In genomic region chr5:146446861-146447733, GRCh38 we compare ENCODE assay signal across 8 cellular contexts. TPM values are rescaled to one million over a fixed set of nuclear protein-coding genes. Genes with fewer than 3 reads are reported as not detected.
DNase-seq lines count a peak whose midpoint lies in the region; ATAC-seq, FAIRE-seq and TF ChIP-seq lines count a peak whose summit lies in the region.

Gene TCERG1, plus strand, starts transcription at chr5:146447333. Its CDS starts 17 bp downstream, at chr5:146447350.

- H3K4me1 ChIP-seq in H1 (replicated peaks in 1 of 4; ENCODE audit: control insufficient read depth in 3 of 4, insufficient read depth in 4 of 4, low read length in 3 of 4), result peaks cover 3 to 9% (median 4%) of the 10 kb centered on the region in 4 experiments; a peak in 4 of 7 replicates
- H3K4me1 ChIP-seq in mesenchymal stem cell (ENCODE audit: control insufficient read depth, insufficient read depth, low read depth, low read length), result peaks cover 2% of the 10 kb centered on the region

- H3K36me3 ChIP-seq in H1 (ENCODE audit: control insufficient read depth in 2 of 4, insufficient read depth in 4 of 4, low read length in 3 of 4) (no peaks in the 10 kb centered on the region), mesenchymal stem cell (ENCODE audit: control insufficient read depth in 1 of 2, insufficient read depth in 2 of 2, low read depth in 1 of 2, low read length in 2 of 2) (no peaks in the 10 kb centered on the region)

- TF ChIP-seq CTCF in H1 (IDR thresholded peaks at IDR 0.05; ENCODE audit: control extremely low read depth in 1 of 3, insufficient read depth in 1 of 3, low read depth in 1 of 3, low read length in 3 of 3), result peak in 2 of 3 experiments; percentile 58 to 63; a peak in 3 of 4 replicates

- CTCF ChIA-PET in H1 (lab: Charles Lee; ENCODE audit: partially characterized antibody), result interaction anchor here (0.6 to 1.6 kb wide), 9 partner anchors 10 to 178 kb away, joined by 3 to 6 read pairs (median 3); no protein-coding TSS in a partner anchor

- FAIRE-seq in H1 (lab: Jason Lieb, UNC), result peak; percentile 71

- H3K4ac ChIP-seq in H1 (replicated peaks; ENCODE audit: insufficient read length, low read depth, low read length) (peak within 1 kb of the TSS; percentile 71), mesenchymal stem cell (ENCODE audit: low read depth in 1 of 2, low read length in 2 of 2) (peak within 1 kb of the TSS; percentile 83 to 94)

- H3K14ac ChIP-seq in H1 (ENCODE audit: insufficient read length) (no peak within 1 kb of the TSS), mesenchymal stem cell (ENCODE audit: low read length in 2 of 2) (peak within 1 kb of the TSS in 1 of 2 experiments; percentile 62)

- H2BK12ac ChIP-seq in H1 (ENCODE audit: low read depth, low read length) (no peak within 1 kb of the TSS; the same call in 1 of the 2 replicates), mesenchymal stem cell (ENCODE audit: low read length in 2 of 2) (peak within 1 kb of the TSS in 1 of 2 experiments; percentile 29)

- H2AFZ ChIP-seq in H1 (ENCODE audit: low read length) (peak within 1 kb of the TSS; percentile 46; the same call in 1 of the 2 replicates), mesenchymal stem cell (ENCODE audit: low read depth, low read length) (peak within 1 kb of the TSS; percentile 95)

- H3K9ac ChIP-seq in H1 (replicated peaks in 1 of 4; ENCODE audit: extremely low read depth in 1 of 4, low read depth in 3 of 4, low read length in 3 of 4) (peak within 1 kb of the TSS; percentile 96 to 99 (median 98)), mesenchymal stem cell (ENCODE audit: low read length) (peak within 1 kb of the TSS; percentile 98)

- DNase-seq in COLO668 (lab: John Stamatoyannopoulos, UW; ENCODE audit: unreplicated experiment), result peak; percentile 96
- peak; percentile 100 for DNase-seq in HT-29 (ENCODE audit: low spot score)
- peak; percentile 97 to 99 for DNase-seq in NOMO-1 (lab: John Stamatoyannopoulos, UW; ENCODE audit: unreplicated experiment in 2 of 2)
- peak; percentile 93 to 96 for DNase-seq in activated CD8-positive, alpha-beta memory T cell treated with anti-CD3 and anti-CD28 coated beads for 4 hours (ENCODE audit: low read depth in 2 of 2)
- peak; percentile 94 to 99 for DNase-seq in H1 (ENCODE audit: low read depth in 1 of 2, low spot score in 2 of 2)
- DNase-seq in mesenchymal stem cell, result peak; percentile 100
- DNase-seq in stimulated activated CD8-positive, alpha-beta memory T cell treated with anti-CD3 and anti-CD28 coated beads, Interleukin-15, amount 100 ng/mL, for 1 hour (ENCODE audit: low read depth), result peak; percentile 93

- no peak within 1 kb of the TSS; the same call in 1 of the 2 replicates for H2BK15ac ChIP-seq in H1 (ENCODE audit: low read length)
- no peak within 1 kb of the TSS for H2BK15ac ChIP-seq in mesenchymal stem cell (ENCODE audit: low read depth, poor library complexity, severe bottlenecking)

- H3K9me3 ChIP-seq in H1 (ENCODE audit: insufficient read depth in 2 of 2, low read depth in 1 of 2, low read length in 1 of 2) (no peaks in the 10 kb centered on the region), mesenchymal stem cell (ENCODE audit: control insufficient read depth, low read length) (no peaks in the 10 kb centered on the region)

- no peak for TF ChIP-seq RAD21 in H1 (IDR thresholded peaks at IDR 0.05 in 1 of 2, conservative IDR thresholded peaks at IDR 0.05 in 1 of 2; ENCODE audit: low read depth in 2 of 2, low read length in 2 of 2)

- H2AK5ac ChIP-seq in H1 (ENCODE audit: low read depth, low read length) (no peak within 1 kb of the TSS), mesenchymal stem cell (ENCODE audit: low read length, severe bottlenecking) (no peak within 1 kb of the TSS)

- H2BK120ac ChIP-seq in H1 (replicated peaks; ENCODE audit: low read depth, low read length) (no peak within 1 kb of the TSS), mesenchymal stem cell (ENCODE audit: low read depth, low read length) (peak within 1 kb of the TSS; percentile 69)

- H3K23ac ChIP-seq in H1 (ENCODE audit: insufficient read length), result no peak within 1 kb of the TSS
- H3K23ac ChIP-seq in mesenchymal stem cell (ENCODE audit: low read length in 2 of 2), result peak within 1 kb of the TSS in 1 of 2 experiments; percentile 40

- H3K4me2 ChIP-seq in H1 (ENCODE audit: insufficient read depth in 1 of 2, low read depth in 2 of 2, low read length in 2 of 2) (peak within 1 kb of the TSS; percentile 74 to 80), mesenchymal stem cell (ENCODE audit: low read length, poor library complexity, severe bottlenecking) (peak within 1 kb of the TSS; percentile 70)

- peak within 1 kb of the TSS; percentile 74 to 95 (median 93) for H3K4me3 ChIP-seq in H1 (ENCODE audit: extremely low read depth in 1 of 4, insufficient read depth in 2 of 4, low read depth in 3 of 4, low read length in 4 of 4)
- H3K4me3 ChIP-seq in mesenchymal stem cell (ENCODE audit: insufficient read depth in 1 of 2, low read depth in 1 of 2, low read length in 2 of 2), result peak within 1 kb of the TSS; percentile 96 to 98

- H4K20me1 ChIP-seq in H1 (replicated peaks in 1 of 2; ENCODE audit: control insufficient read depth in 1 of 2, insufficient read depth in 2 of 2, low read length in 2 of 2), result peaks cover 6 to 18% of the 10 kb centered on the region in 2 experiments

- POLR2A ChIA-PET in H1 (lab: Charles Lee; ENCODE audit: partially characterized antibody), result interaction anchor here (0.7 to 1.3 kb wide), 7 partner anchors 10 to 282 kb away, joined by 3 to 8 read pairs (median 3); no protein-coding TSS in a partner anchor

- H3K79me1 ChIP-seq in H1 (ENCODE audit: low read depth, low read length) (no peaks in the 10 kb centered on the region), mesenchymal stem cell (replicated peaks; ENCODE audit: low read length, poor library complexity, severe bottlenecking) (no peaks in the 10 kb centered on the region)

- TF ChIP-seq EP300 in H1 (IDR thresholded peaks at IDR 0.05; ENCODE audit: borderline replicate concordance in 1 of 2, low read depth in 2 of 2, low read length in 2 of 2), result no peak

- 1% methylated on average over 67 of the region's 68 CpGs; no CpG with 5 or more reads in 1 of the 2 experiments for WGBS in H1 (ENCODE audit: extremely low coverage in 1 of 2, insufficient coverage in 1 of 2, insufficient read length in 1 of 2, insufficient replicate concordance in 2 of 2, low coverage in 1 of 2, low lambda C conversion rate in 2 of 2, missing lambda C conversion rate in 1 of 2), 2 experiments
- under 1% methylated on average over 63 of the region's 68 CpGs for WGBS in mesenchymal stem cell

- peak within 1 kb of the TSS; percentile 97; the same call in 1 of the 2 replicates for H3K18ac ChIP-seq in H1 (ENCODE audit: extremely low read depth, low read length)
- H3K18ac ChIP-seq in mesenchymal stem cell (ENCODE audit: low read depth in 1 of 2, low read length in 2 of 2), result peak within 1 kb of the TSS; percentile 61 to 93

- H3K23me2 ChIP-seq in H1 (ENCODE audit: low read depth, low read length), result peaks cover 5% of the 10 kb centered on the region; the same call in 1 of the 2 replicates

- H4K91ac ChIP-seq in H1 (replicated peaks; ENCODE audit: insufficient read length, low read length), result peak within 1 kb of the TSS; percentile 90
- peak within 1 kb of the TSS; percentile 63 for H4K91ac ChIP-seq in mesenchymal stem cell (ENCODE audit: low read length)

- ATAC-seq in GM19468 (IDR thresholded peaks at IDR 0.05; ENCODE audit: extremely low read depth, unreplicated experiment), result peak; percentile 98

- TF ChIP-seq POLR2A in H1 (IDR thresholded peaks at IDR 0.05; ENCODE audit: control extremely low read depth in 1 of 2, low read depth in 2 of 2, low read length in 2 of 2), result peak; percentile 94

- peak within 1 kb of the TSS; percentile 97 for H3K27ac ChIP-seq in H1 (ENCODE audit: low read depth, low read length)
- peak within 1 kb of the TSS; percentile 72 for H3K27ac ChIP-seq in mesenchymal stem cell (ENCODE audit: low read length, poor library complexity, severe bottlenecking)

- H4K8ac ChIP-seq in H1 (ENCODE audit: extremely low read depth, insufficient read depth, low read length) (peak within 1 kb of the TSS; percentile 100), mesenchymal stem cell (ENCODE audit: low read length) (peak within 1 kb of the TSS; percentile 90)

- peaks cover 27 to 50% of the 10 kb centered on the region in 2 experiments for H3K79me2 ChIP-seq in H1 (ENCODE audit: control insufficient read depth in 1 of 2, insufficient read depth in 2 of 2, low read length in 2 of 2)

- H4K5ac ChIP-seq in H1 (ENCODE audit: insufficient read length, low read depth, low read length), result peak within 1 kb of the TSS; percentile 98

- H2BK5ac ChIP-seq in H1 (ENCODE audit: low read depth, low read length) (peak within 1 kb of the TSS; percentile 99), mesenchymal stem cell (ENCODE audit: low read depth, low read length, poor library complexity, severe bottlenecking) (peak within 1 kb of the TSS; percentile 90)

- H3K27me3 ChIP-seq in H1 (replicated peaks in 1 of 4; ENCODE audit: control insufficient read depth in 3 of 4, extremely low read depth in 1 of 4, insufficient read depth in 3 of 4, low read length in 3 of 4) (0 out of 7 replicates have a peak, but pooled peaks cover 0 to 2% (median 0%) of the 10 kb centered on the region in 4 experiments), mesenchymal stem cell (ENCODE audit: control insufficient read depth in 1 of 2, insufficient read depth in 1 of 2, low read length in 2 of 2) (no peaks in the 10 kb centered on the region)

- H2BK20ac ChIP-seq in H1 (ENCODE audit: low read length), result no peak within 1 kb of the TSS

- H3K56ac ChIP-seq in H1 (replicated peaks; ENCODE audit: insufficient read length, low read depth, low read length), result peak within 1 kb of the TSS; percentile 92

TF ChIP-seq in H1, 55 proteins besides CTCF, POLR2A, EP300 and RAD21 (continues in another document):
- TF ChIP-seq JUND (IDR thresholded peaks at IDR 0.05; ENCODE audit: low read length) (no peak), CEBPB (IDR thresholded peaks at IDR 0.05; ENCODE audit: low read depth, low read length) (no peak), CREB1 (IDR thresholded peaks at IDR 0.05) (peak; percentile 52; the same call in 1 of the 2 replicates), NRF1 (IDR thresholded peaks at IDR 0.05; ENCODE audit: low read depth, low read length) (no peak), RXRA (IDR thresholded peaks at IDR 0.05; ENCODE audit: insufficient read depth, low read depth, low read length) (no peak), BRCA1 (IDR thresholded peaks at IDR 0.05; ENCODE audit: low read depth, low read length) (peak; percentile 80)

RNA-seq across cellular contexts. Expression of gene TCERG1, which starts in this region (rescaled TPM):
- 51.4 and 58.4 TPM in 2 replicates for total RNA-seq in HT-29 (2014; rRNA removed; shearing (Covaris generic))
- 105 TPM in 2 replicates for total RNA-seq in H1 (2021; fragmentation: NEBNext Ultra II Directional; extraction: Animal tissue kit (Norgen Biotek cat#: 25700))
- 122 and 125 TPM in 2 replicates for polyA plus RNA-seq in H1 (2011; rRNA removed)
- 97.0 TPM for polyA plus RNA-seq in H1 (2011; cell fraction: cytosol; rRNA removed)
- 253 TPM for polyA plus RNA-seq in H1 (2011; cell fraction: nucleus; rRNA removed)
- polyA plus RNA-seq in H1 (2012, experiment 1 of 2), result 58.8 to 93.6 TPM (median 75.2 TPM) in 4 replicates
- polyA plus RNA-seq in H1 (2012, experiment 2 of 2), result 6.3 TPM
- 122 TPM for polyA plus RNA-seq in H1 (2013, experiment 1 of 2)
- polyA plus RNA-seq in H1 (2013, experiment 2 of 2), result 109 TPM
- 265 and 299 TPM in 2 replicates for polyA minus RNA-seq in H1 (2011; rRNA and poly(A)+ RNA removed)
- 54.0 TPM for polyA minus RNA-seq in H1 (2011; cell fraction: cytosol; rRNA and poly(A)+ RNA removed)
- 393 TPM for polyA minus RNA-seq in H1 (2011; cell fraction: nucleus; rRNA and poly(A)+ RNA removed)
- polyA plus RNA-seq in mesenchymal stem cell (2013, experiment 1 of 2), result 38.7 TPM
- polyA plus RNA-seq in mesenchymal stem cell (2013, experiment 2 of 2), result 35.8 TPM

Comparison
In these comparisons a context has a peak if more than half of its experiments do, and no peak if none do; other contexts are left out.
1. Peak in every context shown above with its lines: DNase-seq, ATAC-seq, H3K4me3 ChIP-seq and H3K27ac ChIP-seq.